In genomic region chr11:95884364-95884763, GRCh38 we compare ENCODE assay signal across 17 cellular contexts. TPM values are rescaled to one million over a fixed set of nuclear protein-coding genes. Genes with fewer than 3 reads are reported as not detected.
DNase-seq lines count a peak whose midpoint lies in the region; ATAC-seq and TF ChIP-seq lines count a peak whose summit lies in the region.
"Had no signal": no experiment of that assay in that cellular context is flagged by ENCODE, and none has a peak within 500 bp of the region (broad histone marks: within the 10 kb centered on the region; RNA-seq: fewer than 3 reads in every experiment).

No MANE protein-coding gene starts in this region.

- no peaks in the 10 kb centered on the region for H4K20me1 ChIP-seq in OCI-LY7 (ENCODE audit: insufficient read depth, low read length)

- no peak for TF ChIP-seq CTCF in OCI-LY7 (conservative IDR thresholded peaks at IDR 0.05; ENCODE audit: low read length)

- intact Hi-C loops in left colon (cut with DNase I, micrococcal nuclease) (no loop called here), OCI-LY7 (cut with micrococcal nuclease; ENCODE audit: unreplicated experiment) (no loop called here)

- H3K4me1 ChIP-seq in OCI-LY7 (ENCODE audit: insufficient read depth, low read length, poor library complexity, severe bottlenecking): no peaks in the 10 kb centered on the region

- POLR2A ChIA-PET in OCI-LY7 (lab: Charles Lee): interaction anchor here (0.7 to 1.3 kb wide), 2 partner anchors 25 to 41 kb away, joined by 3 read pairs; no protein-coding TSS in a partner anchor

- no peak overlapping the region for H2AFZ ChIP-seq in OCI-LY7 (ENCODE audit: low read length)

- H3K9me2 ChIP-seq in OCI-LY7 (ENCODE audit: insufficient read depth, low read length): no peaks in the 10 kb centered on the region

- H3K4me3 ChIP-seq in OCI-LY7 (ENCODE audit: low read depth, low read length, poor library complexity, severe bottlenecking): no peak overlapping the region
- H3K4me3 ChIP-seq: K562 had no signal

- CTCF ChIA-PET in OCI-LY7 (lab: Charles Lee; ENCODE audit: unreplicated experiment): no interaction called here

- BruUV-seq in OCI-LY7 (replicated peaks; lab: Mats Ljungman, UMichigan): no TSS peak

- peak; percentile 17 for DNase-seq in GM03348 (ENCODE audit: low spot score)
- peak; percentile 18 for DNase-seq in RKO (ENCODE audit: low spot score)
- peak; percentile 20 for DNase-seq in fibroblast of gingiva (ENCODE audit: low read depth)
- peak; percentile 39 for DNase-seq in pulmonary artery endothelial cell (ENCODE audit: low read depth, low spot score)
- DNase-seq in left colon: no peak
- no peak for DNase-seq in OCI-LY7 (ENCODE audit: low spot score)
- DNase-seq in NCI-H146 (lab: John Stamatoyannopoulos, UW): no peak
- DNase-seq in activated CD8-positive, alpha-beta memory T cell treated with anti-CD3 and anti-CD28 coated beads, Interleukin-2, amount 50 U/mL, for 48 hours: no peak
- DNase-seq: activated CD8-positive, alpha-beta memory T cell treated with anti-CD3 and anti-CD28 coated beads for 24 hours; activated gamma-delta T cell; CD4-positive, alpha-beta T cell; GF-D8; NCI-H1694; NCI-H526 treated with DMSO at 0.1 percent for 48 hours; SIG-M5; stimulated activated naive B cell treated with anti-CD40 and anti-IgM and Interleukin-4, amounts not matched to agents 10 μg/mL and 1 μg/mL and 100 μg/mL, for 72 hours had no signal

- no peak for ATAC-seq in left colon
- ATAC-seq: K562; stimulated activated naive B cell treated with anti-CD40 and anti-IgM and Interleukin-4, amounts not matched to agents 10 μg/mL and 1 μg/mL and 100 μg/mL, for 72 hours had no signal

- no peaks in the 10 kb centered on the region for H3K9me3 ChIP-seq in OCI-LY7 (ENCODE audit: low read length)

- H3K36me3 ChIP-seq in OCI-LY7 (ENCODE audit: insufficient read depth, low read length): no peaks in the 10 kb centered on the region

- H3K79me2 ChIP-seq in OCI-LY7 (ENCODE audit: insufficient read depth, low read depth, low read length): no peaks in the 10 kb centered on the region

- no peak overlapping the region for H3K27ac ChIP-seq in OCI-LY7 (ENCODE audit: low read depth, low read length, poor library complexity, severe bottlenecking)

- no peak overlapping the region for H3K4me2 ChIP-seq in OCI-LY7 (ENCODE audit: low read length)

RNA-seq across cellular contexts. Expression of gene MTMR2, which starts 39.5 kb away (rescaled TPM):
- 39.2 and 56.7 TPM in 2 replicates for total RNA-seq in pulmonary artery endothelial cell
- total RNA-seq in left colon: 10 to 100 TPM; 17.1 to 22.7 TPM
- total RNA-seq in OCI-LY7 (2014; rRNA removed; shearing (Covaris generic)): 0.57 and 0.79 TPM in 2 replicates
- 11.4 and 13.0 TPM in 2 replicates for total RNA-seq in OCI-LY7 (2022)

Comparison
In these comparisons a context has a peak if more than half of its experiments do, and no peak if none do; other contexts are left out.
1. DNase-seq: peak in GM03348 (single experiment), RKO (single experiment), fibroblast of gingiva (single experiment) and pulmonary artery endothelial cell (single experiment); none in left colon (0 of 2), OCI-LY7 (single experiment), NCI-H146 (single experiment) and activated CD8-positive, alpha-beta memory T cell treated with anti-CD3 and anti-CD28 coated beads, Interleukin-2, amount 50 U/mL, for 48 hours (single experiment).